ENCODE assay signal across 11 cellular contexts in the genomic region with DNA sequence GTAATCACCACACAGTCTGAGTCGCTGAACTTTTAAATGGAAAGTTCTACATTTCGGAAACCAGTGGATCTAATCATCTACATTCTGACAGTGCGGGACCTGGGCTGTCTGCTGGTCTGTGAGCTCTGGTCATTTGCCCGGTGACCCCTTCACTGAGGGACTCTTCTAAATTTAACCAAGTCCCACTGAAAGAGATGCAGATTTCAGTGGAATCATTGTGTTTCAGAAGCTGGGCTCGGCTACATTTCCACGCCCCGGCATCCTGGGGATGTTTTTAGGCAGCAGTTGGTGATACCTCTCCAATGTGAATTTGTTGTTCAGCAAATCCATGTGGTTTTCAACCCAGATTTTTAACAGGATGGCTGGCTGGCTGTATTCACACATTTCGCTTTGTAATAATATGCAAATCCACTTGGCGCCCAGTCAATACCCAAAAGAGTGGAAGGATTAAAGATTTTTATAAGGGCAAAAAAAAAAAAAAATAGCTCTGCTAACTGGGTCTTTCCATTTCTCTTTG.
DNase-seq lines count a peak whose midpoint lies in the region; ATAC-seq, FAIRE-seq and TF ChIP-seq lines count a peak whose summit lies in the region.
"Had no signal": no experiment of that assay in that cellular context is flagged by ENCODE, and none has a peak within 500 bp of the region (broad histone marks: within the 10 kb centered on the region; RNA-seq: fewer than 3 reads in every experiment).

No MANE protein-coding gene starts in this region.

- 58% methylated on average over 9 of the region's 9 CpGs for WGBS in right cardiac atrium
- WGBS in pancreas, 2 donors: 82 to 90% methylated on average over 9 of the region's 9 CpGs

- peak; percentile 7; the same call in 2 of the 3 replicates for ATAC-seq in SK-N-SH treated with all-trans-retinoic acid at 6 μM for 48 hours
- ATAC-seq in right cardiac atrium: peak in 1 of 2 donors; percentile 58
- ATAC-seq in pancreas: no peak
- ATAC-seq: stimulated activated memory B cell treated with anti-CD40 and anti-IgM and Interleukin-4, amounts not matched to agents 10 μg/mL and 1 μg/mL and 100 μg/mL, for 72 hours had no signal

- FAIRE-seq in pancreas (lab: Jason Lieb, UNC): no peak

- TF ChIP-seq CTCF in osteoblast (IDR thresholded peaks at IDR 0.05; ENCODE audit: extremely low read depth, low read depth, low read length) (no peak), pancreas (IDR thresholded peaks at IDR 0.05) (no peak)

- H3K27me3 ChIP-seq in ACC112 (ENCODE audit: insufficient read depth, low read length) (no peaks in the 10 kb centered on the region), right cardiac atrium (ENCODE audit: control insufficient read depth, insufficient read depth) (no peaks in the 10 kb centered on the region), osteoblast (ENCODE audit: insufficient read depth, low read length) (no peaks in the 10 kb centered on the region), pancreas (no peaks in the 10 kb centered on the region)

- H3K36me3 ChIP-seq in ACC112 (ENCODE audit: insufficient read depth, low read length) (peaks cover 9% of the 10 kb centered on the region), osteoblast (ENCODE audit: insufficient read depth, low read length) (peaks cover 25% of the 10 kb centered on the region), pancreas (no peaks in the 10 kb centered on the region)

- H3K4me3 ChIP-seq in ACC112 (ENCODE audit: low read depth, low read length) (no peak overlapping the region; the same call in 1 of the 2 replicates), right cardiac atrium (ENCODE audit: low read length) (peak overlapping the region; percentile 34), osteoblast (ENCODE audit: insufficient read depth, low read length) (no peak overlapping the region), pancreas (no peak overlapping the region)

- H3K9me3 ChIP-seq in right cardiac atrium (ENCODE audit: control insufficient read depth, low read length): no peaks in the 10 kb centered on the region
- H3K9me3 ChIP-seq in osteoblast (ENCODE audit: low read depth, low read length): no peaks in the 10 kb centered on the region
- H3K9me3 ChIP-seq in pancreas: no peaks in the 10 kb centered on the region

- H4K20me1 ChIP-seq in osteoblast (ENCODE audit: insufficient read depth, low read length): peaks cover 62% of the 10 kb centered on the region

- H3K4me1 ChIP-seq in ACC112 (ENCODE audit: control insufficient read depth, insufficient read depth, low read length, unreplicated experiment) (peaks cover 27% of the 10 kb centered on the region), right cardiac atrium (ENCODE audit: control insufficient read depth, insufficient read depth, low read length) (peaks cover 8% of the 10 kb centered on the region), osteoblast (ENCODE audit: insufficient read depth, low read length) (peaks cover 29% of the 10 kb centered on the region), pancreas (peaks cover 0 to 8% (median 3%) of the 10 kb centered on the region in 3 donors)

- H2AFZ ChIP-seq in ACC112 (ENCODE audit: low read length, unreplicated experiment): no peak overlapping the region
- no peak overlapping the region for H2AFZ ChIP-seq in osteoblast (ENCODE audit: low read length)

- peak overlapping the region; percentile 70 for H3K4me2 ChIP-seq in osteoblast (ENCODE audit: insufficient read depth, low read length)

- DNase-seq in right cardiac atrium (no peak), osteoblast (ENCODE audit: insufficient read length, low spot score, missing footprints) (no peak), NCI-H510A (lab: John Stamatoyannopoulos, UW) (no peak), pancreas (no peak), T-helper 2 cell (no peak), GF-D8 (lab: John Stamatoyannopoulos, UW) (no peak)
- DNase-seq: activated B cell treated with CpG ODN at 0.5 μM for 24 hours, RPMI8226 had no signal

- H3K79me2 ChIP-seq in ACC112 (ENCODE audit: control insufficient read depth, insufficient read depth, low read length, unreplicated experiment): peaks cover 45% of the 10 kb centered on the region
- H3K79me2 ChIP-seq in osteoblast (ENCODE audit: insufficient read depth, low read length): peaks cover 80% of the 10 kb centered on the region

- intact Hi-C loops in right cardiac atrium (cut with DNase I): no loop called here
- intact Hi-C loops in pancreas (cut with DNase I): no loop called here

- H3K27ac ChIP-seq in ACC112 (ENCODE audit: low read depth, low read length): peak overlapping the region; percentile 28; the same call in 1 of the 2 replicates
- H3K27ac ChIP-seq in right cardiac atrium (ENCODE audit: low read length): peak overlapping the region; percentile 33
- H3K27ac ChIP-seq in osteoblast (ENCODE audit: low read depth, low read length): peak overlapping the region; percentile 80
- H3K27ac ChIP-seq in pancreas: peak overlapping the region in 2 of 4 donors; percentile 0 to 39

TF ChIP-seq in SK-N-SH treated with all-trans-retinoic acid at 6 μM for 48 hours, 23 proteins besides CTCF, POLR2A, EP300 and RAD21:
- TF ChIP-seq GLIS3 (CRISPR knock-in tag; IDR thresholded peaks at IDR 0.05) (no peak), PPARA (CRISPR knock-in tag; IDR thresholded peaks at IDR 0.05; ENCODE audit: borderline replicate concordance) (no peak), ZFP3 (CRISPR knock-in tag; IDR thresholded peaks at IDR 0.05) (0 out of 2 replicates have a peak, but pooled peaks have one; percentile 2), CSDC2 (CRISPR knock-in tag; IDR thresholded peaks at IDR 0.05) (no peak), ISL1 (CRISPR knock-in tag; IDR thresholded peaks at IDR 0.05) (no peak)
